Comparison of ENCODE assay signal across 1 cellular context in the genomic region with DNA sequence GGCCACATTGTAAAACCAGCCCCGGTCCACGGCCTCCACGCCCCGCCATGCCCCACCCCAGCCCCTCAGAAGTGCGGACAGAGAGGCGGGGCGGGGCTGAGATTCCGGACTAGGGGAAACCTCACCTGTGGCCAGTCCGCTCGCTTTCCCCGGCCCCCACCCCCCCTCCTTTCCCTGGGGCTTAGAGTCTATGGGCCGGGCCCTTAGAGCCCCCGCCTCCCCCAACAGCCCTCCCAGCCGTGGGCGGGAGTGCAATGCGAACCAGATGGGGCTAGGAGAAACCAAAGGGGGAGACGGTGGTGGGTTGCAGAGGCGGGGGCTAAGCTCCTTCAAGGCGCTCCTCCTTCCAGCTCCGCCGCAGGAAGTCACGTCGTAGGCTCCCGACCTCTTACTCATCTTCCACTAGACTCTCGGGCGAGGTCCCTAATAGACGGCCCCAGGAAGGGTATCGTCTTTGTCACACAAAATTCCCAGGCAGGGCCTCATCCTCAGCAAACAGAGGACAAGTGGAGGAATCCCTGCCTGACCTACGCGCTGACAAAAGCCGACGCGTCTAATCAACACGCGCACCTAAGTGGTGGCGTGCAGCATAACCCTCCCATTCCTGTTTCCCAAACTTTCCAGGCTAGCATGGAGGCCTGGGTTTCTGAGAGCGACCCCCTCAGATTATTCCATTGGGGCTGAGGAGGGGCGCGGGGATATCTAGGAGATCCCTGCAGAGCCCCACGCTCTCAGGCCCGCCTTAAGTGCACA.
TF ChIP-seq lines count a peak whose summit lies in the region.

No MANE protein-coding gene starts in this region.

TF ChIP-seq in K562, 482 proteins besides CTCF, POLR2A, EP300 and RAD21 (continued from another document and continues in another):
- TF ChIP-seq TBP (optimal IDR thresholded peaks at IDR 0.05; ENCODE audit: low read depth, low read length), result peak; percentile 32
- TF ChIP-seq SMARCA4 (IDR thresholded peaks at IDR 0.05), result peak; percentile 51; the same call in 1 of the 2 replicates
- TF ChIP-seq RCOR1 (IDR thresholded peaks at IDR 0.05; ENCODE audit: borderline replicate concordance in 1 of 2, low read depth in 2 of 2, low read length in 2 of 2), result peak in 1 of 2 experiments; percentile 6; a peak in 1 of 4 replicates
- TF ChIP-seq NBN (IDR thresholded peaks at IDR 0.05; ENCODE audit: low read depth), result no peak
- no peak for TF ChIP-seq ZNF77 (CRISPR knock-in tag; IDR thresholded peaks at IDR 0.05)
- 0 out of 2 replicates have a peak, but pooled peaks have one; percentile 2 for TF ChIP-seq HBP1 (CRISPR knock-in tag; IDR thresholded peaks at IDR 0.05)
- TF ChIP-seq, protein P1, sequence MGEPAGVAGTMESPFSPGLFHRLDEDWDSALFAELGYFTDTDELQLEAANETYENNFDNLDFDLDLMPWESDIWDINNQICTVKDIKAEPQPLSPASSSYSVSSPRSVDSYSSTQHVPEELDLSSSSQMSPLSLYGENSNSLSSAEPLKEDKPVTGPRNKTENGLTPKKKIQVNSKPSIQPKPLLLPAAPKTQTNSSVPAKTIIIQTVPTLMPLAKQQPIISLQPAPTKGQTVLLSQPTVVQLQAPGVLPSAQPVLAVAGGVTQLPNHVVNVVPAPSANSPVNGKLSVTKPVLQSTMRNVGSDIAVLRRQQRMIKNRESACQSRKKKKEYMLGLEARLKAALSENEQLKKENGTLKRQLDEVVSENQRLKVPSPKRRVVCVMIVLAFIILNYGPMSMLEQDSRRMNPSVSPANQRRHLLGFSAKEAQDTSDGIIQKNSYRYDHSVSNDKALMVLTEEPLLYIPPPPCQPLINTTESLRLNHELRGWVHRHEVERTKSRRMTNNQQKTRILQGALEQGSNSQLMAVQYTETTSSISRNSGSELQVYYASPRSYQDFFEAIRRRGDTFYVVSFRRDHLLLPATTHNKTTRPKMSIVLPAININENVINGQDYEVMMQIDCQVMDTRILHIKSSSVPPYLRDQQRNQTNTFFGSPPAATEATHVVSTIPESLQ (CRISPR knock-in tag; IDR thresholded peaks at IDR 0.05), result no peak
- 0 out of 2 replicates have a peak, but pooled peaks have one; percentile 4 for TF ChIP-seq NFIC (IDR thresholded peaks at IDR 0.05)
- no peak for TF ChIP-seq MEF2A (IDR thresholded peaks at IDR 0.05; ENCODE audit: control insufficient read depth, low read depth, low read length)
- TF ChIP-seq KAT7 (CRISPR knock-in tag; IDR thresholded peaks at IDR 0.05; ENCODE audit: borderline replicate concordance), result no peak
- TF ChIP-seq PHF8 (IDR thresholded peaks at IDR 0.05; ENCODE audit: borderline replicate concordance, low read length), result peak; percentile 23; the same call in 1 of the 2 replicates
- TF ChIP-seq MYC (IDR thresholded peaks at IDR 0.05; ENCODE audit: low read depth, low read length), result no peak
- TF ChIP-seq MYC (CRISPR knock-in tag; IDR thresholded peaks at IDR 0.05; ENCODE audit: borderline replicate concordance, low read depth), result peak; percentile 14; the same call in 1 of the 2 replicates
- TF ChIP-seq NFRKB (IDR thresholded peaks at IDR 0.05; ENCODE audit: low read depth), result peak; percentile 44; the same call in 1 of the 2 replicates
- peak; percentile 87 for TF ChIP-seq ZBTB7A (IDR thresholded peaks at IDR 0.05; ENCODE audit: borderline replicate concordance, control insufficient read depth, low read depth, low read length)
- TF ChIP-seq MAZ (CRISPR knock-in tag; conservative IDR thresholded peaks at IDR 0.05 in 1 of 2, IDR thresholded peaks at IDR 0.05 in 1 of 2), result peak in 1 of 2 experiments; percentile 79; a peak in 2 of 4 replicates
- TF ChIP-seq YY1 (IDR thresholded peaks at IDR 0.05; ENCODE audit: borderline replicate concordance in 1 of 3, control insufficient read depth in 1 of 3, extremely low read depth in 1 of 3, insufficient read depth in 3 of 3, insufficient read length in 1 of 3, insufficient replicate concordance in 2 of 3, low read depth in 1 of 3, low read length in 2 of 3), result peak in 2 of 3 experiments; percentile 7 to 32
- peak in 1 of 3 experiments; percentile 20; a peak in 2 of 6 replicates for TF ChIP-seq ZBTB11 (CRISPR knock-in tag; IDR thresholded peaks at IDR 0.05)
- no peak for TF ChIP-seq MECOM (CRISPR knock-in tag; IDR thresholded peaks at IDR 0.05)
- TF ChIP-seq RNF2 (IDR thresholded peaks at IDR 0.05), result 0 out of 2 replicates have a peak, but pooled peaks have one; percentile 11
- TF ChIP-seq ZNF609 (CRISPR knock-in tag; IDR thresholded peaks at IDR 0.05; ENCODE audit: borderline replicate concordance), result no peak; the same call in 1 of the 2 replicates
- no peak for TF ChIP-seq ZNF212 (CRISPR knock-in tag; IDR thresholded peaks at IDR 0.05)
- TF ChIP-seq, protein P2, sequence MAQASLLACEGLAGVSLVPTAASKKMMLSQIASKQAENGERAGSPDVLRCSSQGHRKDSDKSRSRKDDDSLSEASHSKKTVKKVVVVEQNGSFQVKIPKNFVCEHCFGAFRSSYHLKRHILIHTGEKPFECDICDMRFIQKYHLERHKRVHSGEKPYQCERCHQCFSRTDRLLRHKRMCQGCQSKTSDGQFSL (CRISPR knock-in tag; IDR thresholded peaks at IDR 0.05), result peak; percentile 43; the same call in 1 of the 2 replicates
- TF ChIP-seq, protein P2 (tag; IDR thresholded peaks at IDR 0.05), result peak; percentile 57 to 69; a peak in 2 of 4 replicates
- TF ChIP-seq FOXK2 (conservative IDR thresholded peaks at IDR 0.05 in 1 of 2, IDR thresholded peaks at IDR 0.05 in 1 of 2; ENCODE audit: low read depth in 2 of 2), result 0 out of 4 replicates have a peak, but pooled peaks of 1 of the 2 experiments have one; percentile 5
- no peak for TF ChIP-seq MTF1 (CRISPR knock-in tag; IDR thresholded peaks at IDR 0.05; ENCODE audit: borderline replicate concordance)
- no peak for TF ChIP-seq ID3 (CRISPR knock-in tag; IDR thresholded peaks at IDR 0.05)
- 0 out of 2 replicates have a peak, but pooled peaks have one; percentile 13 for TF ChIP-seq ID3 (tag; IDR thresholded peaks at IDR 0.05)
- peak; percentile 59; the same call in 1 of the 2 replicates for TF ChIP-seq ZNF311 (CRISPR knock-in tag; IDR thresholded peaks at IDR 0.05)
- TF ChIP-seq SUPT5H (IDR thresholded peaks at IDR 0.05), result no peak
- TF ChIP-seq, protein P3, sequence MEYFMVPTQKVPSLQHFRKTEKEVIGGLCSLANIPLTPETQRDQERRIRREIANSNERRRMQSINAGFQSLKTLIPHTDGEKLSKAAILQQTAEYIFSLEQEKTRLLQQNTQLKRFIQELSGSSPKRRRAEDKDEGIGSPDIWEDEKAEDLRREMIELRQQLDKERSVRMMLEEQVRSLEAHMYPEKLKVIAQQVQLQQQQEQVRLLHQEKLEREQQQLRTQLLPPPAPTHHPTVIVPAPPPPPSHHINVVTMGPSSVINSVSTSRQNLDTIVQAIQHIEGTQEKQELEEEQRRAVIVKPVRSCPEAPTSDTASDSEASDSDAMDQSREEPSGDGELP (CRISPR knock-in tag; IDR thresholded peaks at IDR 0.05; ENCODE audit: borderline replicate concordance), result peak; percentile 29; the same call in 1 of the 2 replicates
- TF ChIP-seq, protein P4, sequence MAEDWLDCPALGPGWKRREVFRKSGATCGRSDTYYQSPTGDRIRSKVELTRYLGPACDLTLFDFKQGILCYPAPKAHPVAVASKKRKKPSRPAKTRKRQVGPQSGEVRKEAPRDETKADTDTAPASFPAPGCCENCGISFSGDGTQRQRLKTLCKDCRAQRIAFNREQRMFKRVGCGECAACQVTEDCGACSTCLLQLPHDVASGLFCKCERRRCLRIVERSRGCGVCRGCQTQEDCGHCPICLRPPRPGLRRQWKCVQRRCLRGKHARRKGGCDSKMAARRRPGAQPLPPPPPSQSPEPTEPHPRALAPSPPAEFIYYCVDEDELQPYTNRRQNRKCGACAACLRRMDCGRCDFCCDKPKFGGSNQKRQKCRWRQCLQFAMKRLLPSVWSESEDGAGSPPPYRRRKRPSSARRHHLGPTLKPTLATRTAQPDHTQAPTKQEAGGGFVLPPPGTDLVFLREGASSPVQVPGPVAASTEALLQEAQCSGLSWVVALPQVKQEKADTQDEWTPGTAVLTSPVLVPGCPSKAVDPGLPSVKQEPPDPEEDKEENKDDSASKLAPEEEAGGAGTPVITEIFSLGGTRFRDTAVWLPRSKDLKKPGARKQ (CRISPR knock-in tag; IDR thresholded peaks at IDR 0.05), result no peak
- TF ChIP-seq SREBF1 (IDR thresholded peaks at IDR 0.05; ENCODE audit: borderline replicate concordance, low read depth, low read length), result no peak
- peak; percentile 97 for TF ChIP-seq EGR1 (conservative IDR thresholded peaks at IDR 0.05)
- TF ChIP-seq MYNN (IDR thresholded peaks at IDR 0.05), result no peak
- TF ChIP-seq MYNN (CRISPR knock-in tag; IDR thresholded peaks at IDR 0.05), result no peak
- TF ChIP-seq BRCA1 (IDR thresholded peaks at IDR 0.05), result no peak
- TF ChIP-seq BRCA1 (CRISPR knock-in tag; IDR thresholded peaks at IDR 0.05), result no peak
- no peak for TF ChIP-seq ZBTB34 (CRISPR knock-in tag; IDR thresholded peaks at IDR 0.05)
- 0 out of 2 replicates have a peak, but pooled peaks have one; percentile 32 for TF ChIP-seq ZNF143 (CRISPR knock-in tag; IDR thresholded peaks at IDR 0.05)
